ENCODE assay signal across 8 cellular contexts in the genomic region with DNA sequence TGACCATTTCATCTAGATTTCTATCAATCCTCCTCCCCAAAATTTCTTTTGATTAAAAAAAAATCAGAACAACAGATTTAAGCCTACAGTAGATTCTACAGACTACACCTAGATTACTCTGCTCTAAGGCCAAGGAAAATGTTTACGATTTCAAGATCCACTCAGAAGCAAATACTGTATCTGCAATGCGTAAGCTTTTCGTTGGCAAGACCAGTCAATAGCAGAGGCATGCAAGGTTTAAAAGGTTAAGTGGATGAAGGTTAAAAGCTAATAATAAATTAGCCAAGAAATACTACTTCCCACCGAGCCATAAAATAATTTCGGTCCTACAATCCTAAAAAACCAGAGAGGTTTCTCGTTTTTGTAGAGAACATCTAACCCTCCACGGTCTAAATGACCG.
DNase-seq lines count a peak whose midpoint lies in the region; ATAC-seq and TF ChIP-seq lines count a peak whose summit lies in the region.

No MANE protein-coding gene starts in this region.

- H3K27me3 Mint-ChIP-seq in central memory CD8-positive, alpha-beta T cell = no peaks in the 10 kb centered on the region

- H3K27ac ChIP-seq in HUES6 (ENCODE audit: low read depth, low read length) (no peak overlapping the region; the same call in 1 of the 2 replicates), muscle layer of colon (ENCODE audit: low read depth, low read length) (peak overlapping the region; percentile 56)

- peak overlapping the region; percentile 75 for H3K27ac Mint-ChIP-seq in central memory CD8-positive, alpha-beta T cell (ENCODE audit: low read depth)

- peaks cover 38% of the 10 kb centered on the region for H3K4me1 Mint-ChIP-seq in central memory CD8-positive, alpha-beta T cell

- H3K4me3 ChIP-seq in AG04449 (ENCODE audit: low read depth, low read length) = peak overlapping the region; percentile 93
- H3K4me3 ChIP-seq in HUES6 (ENCODE audit: low read depth, low read length) = peak overlapping the region; percentile 93
- H3K4me3 ChIP-seq in muscle layer of colon (ENCODE audit: low read depth in 1 of 2, low read length in 2 of 2) = peak overlapping the region; percentile 81

- H3K36me3 ChIP-seq in HUES6 (ENCODE audit: control insufficient read depth, insufficient read depth, low read length) = no peaks in the 10 kb centered on the region
- H3K36me3 ChIP-seq in muscle layer of colon (ENCODE audit: insufficient read depth, low read length) = no peaks in the 10 kb centered on the region

- H3K9me3 Mint-ChIP-seq in central memory CD8-positive, alpha-beta T cell = no peaks in the 10 kb centered on the region

- DNase-seq in AG04449 (ENCODE audit: low read depth, low spot score) = no peak
- DNase-seq in central memory CD8-positive, alpha-beta T cell (ENCODE audit: low spot score in 2 of 2) = no peak
- DNase-seq in DMS114 treated with DMSO at 0.1 percent for 48 hours (lab: John Stamatoyannopoulos, UW; ENCODE audit: unreplicated experiment) = no peak
- DNase-seq in T-helper 9 cell = no peak
- no peak for DNase-seq in NCI-H1694 (lab: John Stamatoyannopoulos, UW)
- DNase-seq in hippocampal formation (lab: John Stamatoyannopoulos, UW) = no peak

- peaks cover 9% of the 10 kb centered on the region for H3K27me3 ChIP-seq in HUES6 (ENCODE audit: control insufficient read depth, insufficient read depth, low read length)
- no peaks in the 10 kb centered on the region for H3K27me3 ChIP-seq in muscle layer of colon (ENCODE audit: control insufficient read depth in 1 of 2, insufficient read depth in 2 of 2, low read length in 2 of 2)

- CTCF ChIA-PET in AG04449 (lab: Yijun Ruan, JAX) = interaction anchor here (0.8 to 1.5 kb wide), 3 partner anchors 38 to 56 kb away, joined by 3 to 5 read pairs (median 4); no protein-coding TSS in a partner anchor

- H3K9me3 ChIP-seq in HUES6 (ENCODE audit: control insufficient read depth, insufficient read depth, low read depth, low read length) = no peaks in the 10 kb centered on the region
- H3K9me3 ChIP-seq in muscle layer of colon (ENCODE audit: low read length) = no peaks in the 10 kb centered on the region

- peak overlapping the region; percentile 89 for H3K4me3 Mint-ChIP-seq in central memory CD8-positive, alpha-beta T cell

- no peak for TF ChIP-seq CTCF in AG04449 (IDR thresholded peaks at IDR 0.05; ENCODE audit: insufficient read depth, low read length, missing control alignments)

- H3K36me3 Mint-ChIP-seq in central memory CD8-positive, alpha-beta T cell (ENCODE audit: insufficient read depth) = peaks cover 17% of the 10 kb centered on the region

- peak overlapping the region; percentile 84 for H3K9ac ChIP-seq in HUES6 (ENCODE audit: low read length)
- peak overlapping the region; percentile 16 for H3K9ac ChIP-seq in muscle layer of colon (ENCODE audit: low read length)

- ATAC-seq in central memory CD8-positive, alpha-beta T cell (replicated peaks; ENCODE audit: extremely low read depth, poor library complexity, severe bottlenecking) = no peak

- peaks cover 31% of the 10 kb centered on the region for H3K4me1 ChIP-seq in HUES6 (ENCODE audit: control insufficient read depth, insufficient read depth, low read length)
- H3K4me1 ChIP-seq in muscle layer of colon (ENCODE audit: insufficient read depth, low read length) = peaks cover 30% of the 10 kb centered on the region

- POLR2A ChIA-PET in AG04449 (lab: Yijun Ruan, JAX) = no interaction called here
